ENCODE assay signal across 14 cellular contexts in the genomic region with DNA sequence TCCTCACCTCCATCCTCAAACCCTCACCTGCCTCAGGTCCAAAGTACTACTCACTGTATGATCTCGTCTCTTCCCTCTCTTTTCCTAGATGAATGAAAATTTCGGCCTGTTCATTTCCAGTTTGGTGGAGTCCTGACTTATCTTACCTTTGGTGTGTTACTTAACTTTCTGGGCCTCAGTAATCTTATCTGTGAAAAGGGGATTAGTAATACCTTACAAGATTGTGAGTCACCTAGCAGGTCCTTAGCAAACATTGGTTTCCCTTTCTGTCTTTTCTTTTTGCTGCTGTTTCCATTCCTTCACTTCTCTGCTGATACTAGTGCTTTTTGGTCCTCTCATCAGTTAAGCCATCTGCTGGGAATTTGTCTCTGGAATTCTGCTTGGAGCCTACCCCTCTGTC.
"Had no signal": no experiment of that assay in that cellular context is flagged by ENCODE, and none has a peak within 500 bp of the region (broad histone marks: within the 10 kb centered on the region; RNA-seq: fewer than 3 reads in every experiment).

No MANE protein-coding gene starts in this region.

- H3K9me3 ChIP-seq: gastroesophageal sphincter, vagina had no signal

- H3K4me3 ChIP-seq: gastroesophageal sphincter, vagina had no signal

- H3K4me1 ChIP-seq: vagina had no signal

- DNase-seq: activated B cell treated with CpG ODN at 0.5 μM for 24 hours; activated CD4-positive, alpha-beta T cell treated with anti-CD3 and anti-CD28 coated beads, Interleukin-2, amount 50 U/mL, for 1 hour; activated gamma-delta T cell; activated naive CD8-positive, alpha-beta T cell treated with anti-CD3 and anti-CD28 coated beads, Interleukin-2, amount 10 ng/mL, durations not matched to agents 7 days and 5 days; activated T-cell treated with anti-CD3 and anti-CD28 coated beads, Interleukin-2, amount 50 U/mL, for 24 hours; aorta; kidney; left ventricle myocardium superior; nephron progenitor cell; stimulated activated naive CD4-positive, alpha-beta T cell had no signal

- H3K9me3 Mint-ChIP-seq: activated B cell treated with CpG ODN at 0.5 μM for 24 hours; activated naive CD8-positive, alpha-beta T cell treated with anti-CD3 and anti-CD28 coated beads, Interleukin-2, amount 10 ng/mL, durations not matched to agents 7 days and 5 days; activated T-cell treated with anti-CD3 and anti-CD28 coated beads, Interleukin-2, amount 50 U/mL, for 24 hours; T-helper 1 cell treated with Interleukin-12 subunit alpha and Interleukin-12 subunit beta and Interleukin-4 antibody, amounts not matched to agents 30 μg/mL and 1 μg/mL, for 36 hours had no signal

- H3K36me3 ChIP-seq: gastroesophageal sphincter, vagina had no signal

- H3K36me3 Mint-ChIP-seq: activated naive CD8-positive, alpha-beta T cell treated with anti-CD3 and anti-CD28 coated beads, Interleukin-2, amount 10 ng/mL, durations not matched to agents 7 days and 5 days had no signal

- FAIRE-seq: kidney had no signal

- H3K27ac Mint-ChIP-seq: activated B cell treated with CpG ODN at 0.5 μM for 24 hours; activated naive CD8-positive, alpha-beta T cell treated with anti-CD3 and anti-CD28 coated beads, Interleukin-2, amount 10 ng/mL, durations not matched to agents 7 days and 5 days; activated T-cell treated with anti-CD3 and anti-CD28 coated beads, Interleukin-2, amount 50 U/mL, for 24 hours; nephron progenitor cell; T-helper 1 cell treated with Interleukin-12 subunit alpha and Interleukin-12 subunit beta and Interleukin-4 antibody, amounts not matched to agents 30 μg/mL and 1 μg/mL, for 36 hours had no signal

- ATAC-seq: gastroesophageal sphincter, sciatic nerve had no signal

- H3K27ac ChIP-seq: gastroesophageal sphincter, vagina had no signal

- H3K27me3 ChIP-seq: gastroesophageal sphincter, vagina had no signal
